Comparison of ENCODE assay signal across 13 cellular contexts in the genomic region with DNA sequence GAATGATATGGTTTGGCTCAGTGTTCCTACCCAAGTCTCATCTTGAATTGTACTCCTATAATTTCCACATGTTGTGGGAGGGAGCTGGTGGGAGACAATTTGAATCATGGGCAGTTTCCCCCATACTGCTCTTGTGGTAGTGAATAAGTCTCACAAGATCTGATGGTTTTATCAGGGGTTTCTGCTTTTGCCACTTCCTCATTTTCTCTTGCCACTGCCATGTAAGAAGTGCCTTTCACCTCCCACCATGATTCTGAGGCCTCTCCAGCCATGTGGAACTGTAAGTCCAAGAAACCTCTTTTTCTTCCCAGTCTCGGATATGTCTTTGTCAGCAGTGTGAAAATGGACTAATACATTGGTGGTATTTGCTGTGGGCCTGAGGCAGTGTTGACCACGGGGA. TPM values are rescaled to one million over a fixed set of nuclear protein-coding genes. Genes with fewer than 3 reads are reported as not detected.
"Had no signal": no experiment of that assay in that cellular context is flagged by ENCODE, and none has a peak within 500 bp of the region (broad histone marks: within the 10 kb centered on the region; RNA-seq: fewer than 3 reads in every experiment).

No MANE protein-coding gene starts in this region.

RNA-seq across cellular contexts. Expression of a gene that starts 23.0 kb away (rescaled TPM):
- total RNA-seq: activated CD4-positive, alpha-beta memory T cell treated with anti-CD3 and anti-CD28 coated beads, Interleukin-2, amount 10 ng/mL, durations not matched to agents 7 days and 5 days; activated CD4-positive, alpha-beta T cell treated with anti-CD3 and anti-CD28 coated beads for 36 hours; activated CD4-positive, alpha-beta T cell treated with anti-CD3 and anti-CD28 coated beads, Interleukin-2, amount 10 ng/mL, durations not matched to agents 7 days and 5 days; activated CD8-positive, alpha-beta memory T cell treated with anti-CD3 and anti-CD28 coated beads, Interleukin-2, amount 10 ng/mL, durations not matched to agents 7 days and 5 days; activated CD8-positive, alpha-beta T cell treated with anti-CD3 and anti-CD28 coated beads, Interleukin-2, amount 10 ng/mL, durations not matched to agents 7 days and 5 days; activated naive CD8-positive, alpha-beta T cell treated with anti-CD3 and anti-CD28 coated beads, Interleukin-2, amount 10 ng/mL, durations not matched to agents 7 days and 5 days; activated T-helper 2 cell treated with anti-CD3 and anti-CD28 coated beads, Interferon-gamma antibody, Interleukin-2, Interleukin-4, amounts not matched to agents 10 μg/mL and 5 μg/mL and 100 μg/mL, durations not matched to agents 14 hours and 24 hours and 36 hours; ascending aorta; bronchial epithelial cell; cardiac muscle cell; chondrocyte; WTC11 had no signal
- polyA plus RNA-seq: adipose tissue, cardiac muscle cell had no signal
